In genomic region chr15:31434418-31435255, GRCh38 we compare ENCODE assay signal across 8 cellular contexts.
DNase-seq lines count a peak whose midpoint lies in the region; ATAC-seq, FAIRE-seq and TF ChIP-seq lines count a peak whose summit lies in the region.

No MANE protein-coding gene starts in this region.

- POLR2A ChIA-PET in HEK293T (lab: Yijun Ruan, JAX) = interaction anchor here (0.7 to 1.7 kb wide), 3 partner anchors 35 to 219 kb away, joined by 3 to 7 read pairs (median 3); partner anchors contain the start of gene KLF13

- CTCF ChIA-PET in HEK293T (lab: Yijun Ruan, JAX) = interaction anchor here (0.7 to 1.5 kb wide), 7 partner anchors 14 to 450 kb away, joined by 3 to 6 read pairs (median 4); no protein-coding TSS in a partner anchor

- no peaks in the 10 kb centered on the region for H3K27me3 ChIP-seq in effector memory CD4-positive, alpha-beta T cell (replicated peaks; ENCODE audit: control insufficient read depth, insufficient read depth, low read length, poor library complexity, severe bottlenecking)
- H3K27me3 ChIP-seq in pancreas (no peaks in the 10 kb centered on the region), transverse colon (no peaks in the 10 kb centered on the region)

- peaks cover 59% of the 10 kb centered on the region for H3K4me1 ChIP-seq in effector memory CD4-positive, alpha-beta T cell (ENCODE audit: control insufficient read depth, insufficient read depth, low read length, poor library complexity, severe bottlenecking)
- H3K4me1 ChIP-seq in pancreas (peaks cover 0 to 6% (median 5%) of the 10 kb centered on the region in 3 donors), transverse colon (peaks cover 14 to 29% (median 18%) of the 10 kb centered on the region in 4 donors)

- H3K36me3 ChIP-seq in effector memory CD4-positive, alpha-beta T cell (ENCODE audit: control insufficient read depth, insufficient read depth, low read length) = no peaks in the 10 kb centered on the region
- H3K36me3 ChIP-seq in pancreas (no peaks in the 10 kb centered on the region), transverse colon (no peaks in the 10 kb centered on the region)

- TF ChIP-seq CTCF in pancreas (IDR thresholded peaks at IDR 0.05) (no peak), transverse colon (IDR thresholded peaks at IDR 0.05) (no peak)

- peak overlapping the region; percentile 91 for H3K27ac ChIP-seq in effector memory CD4-positive, alpha-beta T cell (ENCODE audit: insufficient read depth, low read length, poor library complexity, severe bottlenecking)
- H3K27ac ChIP-seq in pancreas = peak overlapping the region in 3 of 4 donors; percentile 31 to 68 (median 63)
- H3K27ac ChIP-seq in transverse colon = peak overlapping the region; percentile 75 to 79 (median 78)

- peak overlapping the region; percentile 42 for H3K4me3 ChIP-seq in Jurkat, Clone E6-1 (ENCODE audit: low read length)
- H3K4me3 ChIP-seq in effector memory CD4-positive, alpha-beta T cell (ENCODE audit: insufficient read depth, low read depth, low read length, poor library complexity, severe bottlenecking) = peak overlapping the region; percentile 37
- H3K4me3 ChIP-seq in pancreas (peak overlapping the region in 1 of 4 donors; percentile 23), transverse colon (peak overlapping the region in 2 of 4 donors; percentile 2 to 16)

- peak; percentile 37 for ATAC-seq in GM21367 (IDR thresholded peaks at IDR 0.05; ENCODE audit: unreplicated experiment)
- ATAC-seq in pancreas = peak in 3 of 4 donors; percentile 44 to 66 (median 56)

- TF ChIP-seq EP300 in transverse colon (IDR thresholded peaks at IDR 0.05; ENCODE audit: low read depth) = no peak

- FAIRE-seq in pancreas (lab: Jason Lieb, UNC) = no peak

- no peaks in the 10 kb centered on the region for H3K9me3 ChIP-seq in effector memory CD4-positive, alpha-beta T cell (ENCODE audit: control insufficient read depth, low read length)
- H3K9me3 ChIP-seq in pancreas = no peaks in the 10 kb centered on the region
- H3K9me3 ChIP-seq in transverse colon = no peaks in the 10 kb centered on the region

- intact Hi-C loops in pancreas (cut with DNase I) = loop anchor here in 1 of 3 donors (5.0 kb wide), 2 partner anchors 48 to 217 kb away; no protein-coding TSS in a partner anchor
- intact Hi-C loops in transverse colon (cut with DNase I; ENCODE audit: low total_unique reads) = loop anchor here (5.0 to 10.0 kb wide), 2 partner anchors 70 to 222 kb away; no protein-coding TSS in a partner anchor

- WGBS in pancreas, 2 donors = 70 to 71% methylated on average over 23 of the region's 23 CpGs
- WGBS in transverse colon (ENCODE audit: low coverage in 1 of 2), 2 donors = 54% methylated on average over 23 of the region's 23 CpGs; no CpG with 5 or more reads in 1 of the 2 donors

- in situ Hi-C loops in transverse colon (cut with MboI; ENCODE audit: low pct_ligation_motif_present in 1 of 4, low pct_unique_long_range_greater_than_20kb in 1 of 4, low sequenced_read_pairs in 3 of 4) = loop anchor here in 2 of 4 donors (10.0 to 25.0 kb wide), 2 partner anchors 60 to 222 kb away; no protein-coding TSS in a partner anchor

- peak; percentile 39 for TF ChIP-seq POLR2A in transverse colon (IDR thresholded peaks at IDR 0.05)

- DNase-seq in AML-193 (lab: John Stamatoyannopoulos, UW) (peak; percentile 90 to 93), pancreas (no peak), transverse colon (peak; percentile 75), HEK293T (ENCODE audit: extremely low spot score) (no peak)
- DNase-seq in Jurkat, Clone E6-1 (ENCODE audit: low read depth, low spot score) = peak; percentile 81
- DNase-seq in activated CD4-positive, alpha-beta T cell treated with anti-CD3 and anti-CD28 coated beads, Interleukin-2, amount 50 U/mL, for 48 hours = peak; percentile 86 to 89
- DNase-seq in effector memory CD4-positive, alpha-beta T cell = peak; percentile 67 to 78 (median 78)

TF ChIP-seq in HEK293T, 16 proteins besides CTCF, POLR2A, EP300 and RAD21:
- TF ChIP-seq ELF4 (IDR thresholded peaks at IDR 0.05) (no peak), ARNT (IDR thresholded peaks at IDR 0.05) (no peak), FOXA1 (IDR thresholded peaks at IDR 0.05) (no peak), SUZ12 (IDR thresholded peaks at IDR 0.05) (no peak), L3MBTL2 (conservative IDR thresholded peaks at IDR 0.05) (no peak)
TF ChIP-seq in HEK293T: peak in this region for 0.

Comparison
In these comparisons a context has a peak if more than half of its experiments do, and no peak if none do; other contexts are left out.
1. DNase-seq: peak in AML-193 (2 of 2), Jurkat, Clone E6-1 (single experiment), activated CD4-positive, alpha-beta T cell treated with anti-CD3 and anti-CD28 coated beads, Interleukin-2, amount 50 U/mL, for 48 hours (2 of 2), effector memory CD4-positive, alpha-beta T cell (3 of 3) and transverse colon (single experiment); none in pancreas (0 of 6) and HEK293T (single experiment).
2. Peak in every context shown above with its lines, with median percentiles within 50 percentile points of each other: H3K27ac ChIP-seq.